Comparison of ENCODE assay signal across 17 cellular contexts in genomic region chr10:60283397-60283796, GRCh38.
A peak's percentile ranks its signal among the peaks of the same experiment; 100 is the strongest.
DNase-seq lines count a peak whose midpoint lies in the region; ATAC-seq, FAIRE-seq and TF ChIP-seq lines count a peak whose summit lies in the region.
"Had no signal": no experiment of that assay in that cellular context is flagged by ENCODE, and none has a peak within 500 bp of the region (broad histone marks: within the 10 kb centered on the region; RNA-seq: fewer than 3 reads in every experiment).

No MANE protein-coding gene starts in this region.

- H3K4me2 ChIP-seq in SK-N-SH (peak overlapping the region; percentile 63), PC-3 (ENCODE audit: low read length) (peak overlapping the region; percentile 79)

- POLR2A ChIA-PET in SK-N-SH (lab: Yijun Ruan, JAX) (no interaction called here), PC-3 (lab: Charles Lee; ENCODE audit: unreplicated experiment) (interaction anchor here (0.7 kb wide), 1 partner anchor 74 kb away, joined by 3 read pairs; no protein-coding TSS in a partner anchor)

- no peaks in the 10 kb centered on the region for H3K9me3 ChIP-seq in SK-N-SH
- no peaks in the 10 kb centered on the region for H3K9me3 ChIP-seq in PC-3 (ENCODE audit: low read length)
- no peaks in the 10 kb centered on the region for H3K9me3 ChIP-seq in pancreas
- H3K9me3 ChIP-seq: BLaER1 treated with 17β-estradiol and CSF1 and Interleukin-3, amounts not matched to agents 10 nM and 100 nM; tibial artery had no signal

- H4K20me1 ChIP-seq in SK-N-SH (ENCODE audit: insufficient read depth), result no peaks in the 10 kb centered on the region
- no peaks in the 10 kb centered on the region for H4K20me1 ChIP-seq in PC-3 (ENCODE audit: low read length)
- H4K20me1 ChIP-seq: BLaER1 treated with 17β-estradiol and CSF1 and Interleukin-3, amounts not matched to agents 10 nM and 100 nM had no signal

- H3K36me3 ChIP-seq in SK-N-SH (replicated peaks in 1 of 2; ENCODE audit: control insufficient read depth in 1 of 2, insufficient read depth in 2 of 2, low read length in 1 of 2), result no peaks in the 10 kb centered on the region
- 0 out of 2 replicates have a peak, but pooled peaks cover 3% of the 10 kb centered on the region for H3K36me3 ChIP-seq in PC-3 (ENCODE audit: low read depth, low read length)
- no peaks in the 10 kb centered on the region for H3K36me3 ChIP-seq in pancreas
- H3K36me3 ChIP-seq: BLaER1 treated with 17β-estradiol and CSF1 and Interleukin-3, amounts not matched to agents 10 nM and 100 nM had no signal

- H3K79me2 ChIP-seq in SK-N-SH (ENCODE audit: insufficient read depth) (no peaks in the 10 kb centered on the region), PC-3 (ENCODE audit: low read length) (no peaks in the 10 kb centered on the region)

- intact Hi-C loops in PC-3 (cut with micrococcal nuclease), result loop anchor here (1.0 to 2.0 kb wide), 7 partner anchors 30 to 151 kb away; no protein-coding TSS in a partner anchor
- intact Hi-C loops in pancreas (cut with DNase I), result no loop called here
- intact Hi-C loops in left colon (cut with DNase I, micrococcal nuclease), result no loop called here

- TF ChIP-seq CTCF in SK-N-SH (IDR thresholded peaks at IDR 0.05), result no peak
- no peak for TF ChIP-seq CTCF in PC-3 (conservative IDR thresholded peaks at IDR 0.05; ENCODE audit: low read depth, low read length)
- no peak for TF ChIP-seq CTCF in pancreas (IDR thresholded peaks at IDR 0.05)

- no peak for FAIRE-seq in pancreas (lab: Jason Lieb, UNC)

- H3K4me3 ChIP-seq in SK-N-SH (ENCODE audit: low read depth in 2 of 2, low read length in 1 of 2) (no peak overlapping the region), PC-3 (ENCODE audit: low read length) (peak overlapping the region; percentile 55), pancreas (no peak overlapping the region)
- H3K4me3 ChIP-seq: BLaER1 treated with 17β-estradiol and CSF1 and Interleukin-3, amounts not matched to agents 10 nM and 100 nM; lung had no signal

- peaks cover 26% of the 10 kb centered on the region for H3F3A ChIP-seq in SK-N-SH (replicated peaks; ENCODE audit: insufficient read depth)
- H3F3A ChIP-seq in PC-3 (ENCODE audit: low read length, unreplicated experiment), result peaks cover 16% of the 10 kb centered on the region

- H3K27ac ChIP-seq in SK-N-SH (ENCODE audit: low read depth in 2 of 2, low read length in 1 of 2) (peak overlapping the region in 1 of 2 experiments; percentile 85; a peak in 2 of 4 replicates), PC-3 (ENCODE audit: low read length) (peak overlapping the region; percentile 93), epithelial cell of prostate (peak overlapping the region; percentile 32), pancreas (peak overlapping the region in 2 of 4 donors; percentile 69 to 70)
- H3K27ac ChIP-seq: 22Rv1 had no signal

- ATAC-seq in SK-N-SH treated with all-trans-retinoic acid at 6 μM for 48 hours (no peak; the same call in 2 of the 3 replicates), PC-3 (peak; percentile 65), pancreas (peak in 3 of 4 donors; percentile 9 to 24 (median 20)), HG03108 (IDR thresholded peaks at IDR 0.05; ENCODE audit: unreplicated experiment) (no peak), GM21381 (IDR thresholded peaks at IDR 0.05; ENCODE audit: unreplicated experiment) (no peak), left colon (no peak)

- CTCF ChIA-PET in SK-N-SH (lab: Yijun Ruan, JAX) (interaction anchor here (0.8 to 2.6 kb wide), 6 partner anchors 11 to 364 kb away, joined by 3 to 7 read pairs (median 3); no protein-coding TSS in a partner anchor), PC-3 (lab: Charles Lee) (interaction anchor here (0.6 to 1.6 kb wide), 2 partner anchors 45 to 143 kb away, joined by 3 to 8 read pairs; no protein-coding TSS in a partner anchor)

- 14% methylated on average over 2 of the region's 2 CpGs for WGBS in SK-N-SH (ENCODE audit: low lambda C conversion rate)
- WGBS in pancreas, 2 donors, result 62 to 70% methylated on average over 2 of the region's 2 CpGs

- H3K9me2 ChIP-seq in SK-N-SH (no peaks in the 10 kb centered on the region), PC-3 (replicated peaks; ENCODE audit: low read length) (no peaks in the 10 kb centered on the region)

- TF ChIP-seq RAD21 in SK-N-SH (IDR thresholded peaks at IDR 0.05; ENCODE audit: low read length), result no peak

- peak in 1 of 2 experiments; percentile 61; a peak in 2 of 4 replicates for TF ChIP-seq EP300 in SK-N-SH (IDR thresholded peaks at IDR 0.05; ENCODE audit: borderline replicate concordance in 1 of 2, low read depth in 1 of 2, low read length in 1 of 2)

- H3K4me1 ChIP-seq in SK-N-SH (ENCODE audit: control insufficient read depth in 1 of 2, insufficient read depth in 2 of 2, low read depth in 1 of 2, low read length in 1 of 2) (peaks cover 13 to 32% of the 10 kb centered on the region in 2 experiments), PC-3 (ENCODE audit: insufficient read depth, low read length) (peaks cover 46% of the 10 kb centered on the region), pancreas (peaks cover 6 to 20% (median 12%) of the 10 kb centered on the region in 3 donors)

- peak overlapping the region; percentile 16; the same call in 1 of the 2 replicates for H3K9ac ChIP-seq in SK-N-SH
- peak overlapping the region; percentile 77 for H3K9ac ChIP-seq in PC-3 (ENCODE audit: low read length)
- H3K9ac ChIP-seq: BLaER1 treated with 17β-estradiol and CSF1 and Interleukin-3, amounts not matched to agents 10 nM and 100 nM had no signal

- DNase-seq in SK-N-SH (no peak), PC-3 (peak; percentile 97), epithelial cell of prostate (ENCODE audit: low read depth, low spot score) (no peak), pancreas (no peak), left colon (no peak)
- DNase-seq: activated CD4-positive, alpha-beta T cell treated with anti-CD3 and anti-CD28 coated beads for 1 hour; activated gamma-delta T cell; DMS 273 treated with DMSO at 0.1 percent for 48 hours; stimulated activated CD4-positive, alpha-beta T cell treated with anti-CD3 and anti-CD28 coated beads, Interleukin-15, amount 100 ng/mL, for 24 hours; stimulated activated naive B cell treated with anti-CD40 and anti-IgM and Interleukin-4, amounts not matched to agents 10 μg/mL and 1 μg/mL and 100 μg/mL, for 72 hours had no signal

- H2AFZ ChIP-seq in SK-N-SH (ENCODE audit: low read depth) (no peak overlapping the region), PC-3 (ENCODE audit: low read length) (no peak overlapping the region)

- no peaks in the 10 kb centered on the region for H3K27me3 ChIP-seq in SK-N-SH (ENCODE audit: insufficient read depth)
- H3K27me3 ChIP-seq in PC-3 (ENCODE audit: low read length), result no peaks in the 10 kb centered on the region
- H3K27me3 ChIP-seq in pancreas, result no peaks in the 10 kb centered on the region
- H3K27me3 ChIP-seq: BLaER1 treated with 17β-estradiol and CSF1 and Interleukin-3, amounts not matched to agents 10 nM and 100 nM; tibial artery had no signal

- BruUV-seq in PC-3 (replicated peaks; lab: Mats Ljungman, UMichigan), result no TSS peak

TF ChIP-seq in SK-N-SH, 30 proteins besides CTCF, POLR2A, EP300 and RAD21 (continues in another document):
- no peak for TF ChIP-seq TAF1 (IDR thresholded peaks at IDR 0.05; ENCODE audit: borderline replicate concordance, low read depth, low read length)
- peak; percentile 22; the same call in 1 of the 2 replicates for TF ChIP-seq TCF12 (IDR thresholded peaks at IDR 0.05)
- no peak for TF ChIP-seq SMC3 (IDR thresholded peaks at IDR 0.05; ENCODE audit: low read depth, low read length)
- TF ChIP-seq POLR2AphosphoS5 (IDR thresholded peaks at IDR 0.05; ENCODE audit: low read depth, low read length), result no peak
- TF ChIP-seq JUND (IDR thresholded peaks at IDR 0.05), result peak; percentile 36
- TF ChIP-seq FOXM1 (IDR thresholded peaks at IDR 0.05; ENCODE audit: low read depth), result 0 out of 2 replicates have a peak, but pooled peaks have one; percentile 11
- TF ChIP-seq PBX3 (IDR thresholded peaks at IDR 0.05), result peak; percentile 40; the same call in 1 of the 2 replicates
- TF ChIP-seq MAX (IDR thresholded peaks at IDR 0.05; ENCODE audit: low read depth), result no peak

TF ChIP-seq in SK-N-SH treated with all-trans-retinoic acid at 6 μM for 48 hours, 23 proteins besides CTCF, POLR2A, EP300 and RAD21 (continues in another document):
- TF ChIP-seq SNAI2 (CRISPR knock-in tag; IDR thresholded peaks at IDR 0.05), result no peak
- TF ChIP-seq ESRRG (CRISPR knock-in tag; IDR thresholded peaks at IDR 0.05), result no peak
- TF ChIP-seq RARB (CRISPR knock-in tag; IDR thresholded peaks at IDR 0.05), result no peak
- TF ChIP-seq ISL1 (CRISPR knock-in tag; IDR thresholded peaks at IDR 0.05), result no peak
- TF ChIP-seq ZNF70 (CRISPR knock-in tag; IDR thresholded peaks at IDR 0.05), result no peak
- no peak for TF ChIP-seq CSRNP3 (CRISPR knock-in tag; IDR thresholded peaks at IDR 0.05)
- no peak for TF ChIP-seq ZC3H10 (CRISPR knock-in tag; IDR thresholded peaks at IDR 0.05)

Comparison
In these comparisons a context has a peak if more than half of its experiments do, and no peak if none do; other contexts are left out.
1. ATAC-seq: peak in PC-3 (single experiment) and pancreas (3 of 4); none in SK-N-SH treated with all-trans-retinoic acid at 6 μM for 48 hours (single experiment), HG03108 (single experiment), GM21381 (single experiment) and left colon (single experiment).